Comparison of ENCODE assay signal across 8 cellular contexts in genomic region chr6:119348308-119349040, GRCh38. TPM values are rescaled to one million over a fixed set of nuclear protein-coding genes. Genes with fewer than 3 reads are reported as not detected.
DNase-seq lines count a peak whose midpoint lies in the region; TF ChIP-seq lines count a peak whose summit lies in the region.

No MANE protein-coding gene starts in this region.

- H3K4me1 ChIP-seq in ectodermal cell (ENCODE audit: control insufficient read depth, insufficient read depth, low read length) (no peaks in the 10 kb centered on the region), subcutaneous abdominal adipose tissue (ENCODE audit: control insufficient read depth in 5 of 5, insufficient read depth in 5 of 5, low read length in 5 of 5) (peaks cover 5 to 64% (median 53%) of the 10 kb centered on the region in 5 donors)

- H3K27ac ChIP-seq in HL-60 (replicated peaks): no peak overlapping the region
- H3K27ac ChIP-seq in ectodermal cell (ENCODE audit: insufficient read depth, low read depth, low read length, poor library complexity, severe bottlenecking): no peak overlapping the region
- peak overlapping the region; percentile 100 for H3K27ac ChIP-seq in subcutaneous abdominal adipose tissue (ENCODE audit: low read depth, low read length)

- H3K4me1 Mint-ChIP-seq in activated CD4-positive, alpha-beta T cell treated with anti-CD3 and anti-CD28 coated beads, Interleukin-2, amount 10 ng/mL, durations not matched to agents 7 days and 5 days: peaks cover 52% of the 10 kb centered on the region

- H3K9me3 ChIP-seq in ectodermal cell (ENCODE audit: control insufficient read depth, low read length) (no peaks in the 10 kb centered on the region), subcutaneous abdominal adipose tissue (ENCODE audit: control insufficient read depth in 5 of 5, low read length in 5 of 5) (no peaks in the 10 kb centered on the region)

- H3K27me3 Mint-ChIP-seq in activated CD4-positive, alpha-beta T cell treated with anti-CD3 and anti-CD28 coated beads, Interleukin-2, amount 10 ng/mL, durations not matched to agents 7 days and 5 days: no peaks in the 10 kb centered on the region

- H3K9me3 Mint-ChIP-seq in activated CD4-positive, alpha-beta T cell treated with anti-CD3 and anti-CD28 coated beads, Interleukin-2, amount 10 ng/mL, durations not matched to agents 7 days and 5 days: no peaks in the 10 kb centered on the region

- 1% methylated on average over 65 of the region's 65 CpGs for WGBS in ectodermal cell, 2 experiments

- H3K27me3 ChIP-seq in HL-60 (ENCODE audit: insufficient read depth, poor library complexity, severe bottlenecking) (peaks cover 61% of the 10 kb centered on the region), ectodermal cell (ENCODE audit: control insufficient read depth, insufficient read depth, low read length, poor library complexity, severe bottlenecking) (peaks cover 45% of the 10 kb centered on the region), subcutaneous abdominal adipose tissue (ENCODE audit: control insufficient read depth in 5 of 5, insufficient read depth in 4 of 5, low read length in 5 of 5) (no peaks in the 10 kb centered on the region)

- H3K36me3 ChIP-seq in ectodermal cell (ENCODE audit: control insufficient read depth, insufficient read depth, low read length) (no peaks in the 10 kb centered on the region), subcutaneous abdominal adipose tissue (ENCODE audit: control insufficient read depth in 5 of 5, insufficient read depth in 5 of 5, low read length in 5 of 5) (peaks cover 0 to 2% (median 0%) of the 10 kb centered on the region in 5 donors)

- POLR2A ChIA-PET in activated CD4-positive, alpha-beta T cell treated with anti-CD3 and anti-CD28 coated beads, Interleukin-2, amount 10 ng/mL, durations not matched to agents 7 days and 5 days (lab: Charles Lee): no interaction called here

- H3K4me3 Mint-ChIP-seq in activated CD4-positive, alpha-beta T cell treated with anti-CD3 and anti-CD28 coated beads, Interleukin-2, amount 10 ng/mL, durations not matched to agents 7 days and 5 days: peak overlapping the region; percentile 88

- peak; percentile 55 for DNase-seq in NK-92 treated with Interleukin-12 subunit alpha and Interleukin-12 subunit beta, amount 100 ng/mL, for 24 hours (lab: John Stamatoyannopoulos, UW)
- DNase-seq in NK-92 (lab: John Stamatoyannopoulos, UW; ENCODE audit: unreplicated experiment) (no peak), HL-60 (ENCODE audit: low read depth in 1 of 2, low spot score in 1 of 2) (no peak), mucosa of gallbladder (ENCODE audit: low spot score) (peak; percentile 30), foreskin melanocyte (no peak)
- peak; percentile 32 for DNase-seq in activated CD4-positive, alpha-beta T cell treated with anti-CD3 and anti-CD28 coated beads, Interleukin-2, amount 10 ng/mL, durations not matched to agents 7 days and 5 days

- CTCF ChIA-PET in activated CD4-positive, alpha-beta T cell treated with anti-CD3 and anti-CD28 coated beads, Interleukin-2, amount 10 ng/mL, durations not matched to agents 7 days and 5 days (lab: Charles Lee): interaction anchor here (1.2 to 3.8 kb wide), 4 partner anchors 15 to 209 kb away, joined by 3 to 19 read pairs (median 8); no protein-coding TSS in a partner anchor

- no peak for TF ChIP-seq CTCF in HL-60 (IDR thresholded peaks at IDR 0.05; ENCODE audit: insufficient read depth, low read length)

- H3K4me3 ChIP-seq in HL-60 (replicated peaks; ENCODE audit: insufficient read depth, low read length): peak overlapping the region; percentile 53
- peak overlapping the region; percentile 62 for H3K4me3 ChIP-seq in ectodermal cell (ENCODE audit: insufficient read depth, low read depth, low read length)
- H3K4me3 ChIP-seq in subcutaneous abdominal adipose tissue (ENCODE audit: low read depth in 1 of 5, low read length in 5 of 5): peak overlapping the region; percentile 91 to 99 (median 94)

- H3K27ac Mint-ChIP-seq in activated CD4-positive, alpha-beta T cell treated with anti-CD3 and anti-CD28 coated beads, Interleukin-2, amount 10 ng/mL, durations not matched to agents 7 days and 5 days: peak overlapping the region; percentile 88

- peak overlapping the region; percentile 85 to 100 (median 93) for H3K9ac ChIP-seq in subcutaneous abdominal adipose tissue (ENCODE audit: low read length in 5 of 5)

- H3K36me3 Mint-ChIP-seq in activated CD4-positive, alpha-beta T cell treated with anti-CD3 and anti-CD28 coated beads, Interleukin-2, amount 10 ng/mL, durations not matched to agents 7 days and 5 days (ENCODE audit: low read depth): peaks cover 13% of the 10 kb centered on the region

RNA-seq across cellular contexts. Expression of gene MAN1A1, which starts 1.1 kb away (rescaled TPM):
- total RNA-seq in activated CD4-positive, alpha-beta T cell treated with anti-CD3 and anti-CD28 coated beads, Interleukin-2, amount 10 ng/mL, durations not matched to agents 7 days and 5 days: 10 to 100 TPM; 10.5 to 10.6 TPM
- polyA plus RNA-seq in ectodermal cell (2013, experiment 1 of 4): 6.4 TPM
- 7.5 TPM for polyA plus RNA-seq in ectodermal cell (2013, experiment 2 of 4)
- 6.4 TPM for polyA plus RNA-seq in ectodermal cell (2013, experiment 3 of 4)
- polyA plus RNA-seq in ectodermal cell (2013, experiment 4 of 4): 7.5 TPM
- 87.1 TPM for total RNA-seq in mucosa of gallbladder

Comparison
In these comparisons a context has a peak if more than half of its experiments do, and no peak if none do; other contexts are left out.
1. DNase-seq: peak in NK-92 treated with Interleukin-12 subunit alpha and Interleukin-12 subunit beta, amount 100 ng/mL, for 24 hours (single experiment), activated CD4-positive, alpha-beta T cell treated with anti-CD3 and anti-CD28 coated beads, Interleukin-2, amount 10 ng/mL, durations not matched to agents 7 days and 5 days (single experiment) and mucosa of gallbladder (single experiment); none in NK-92 (single experiment), HL-60 (0 of 2) and foreskin melanocyte (single experiment).
2. Peak in every context shown above with its lines, with median percentiles within 50 percentile points of each other: H3K4me3 ChIP-seq.